In the genomic region with DNA sequence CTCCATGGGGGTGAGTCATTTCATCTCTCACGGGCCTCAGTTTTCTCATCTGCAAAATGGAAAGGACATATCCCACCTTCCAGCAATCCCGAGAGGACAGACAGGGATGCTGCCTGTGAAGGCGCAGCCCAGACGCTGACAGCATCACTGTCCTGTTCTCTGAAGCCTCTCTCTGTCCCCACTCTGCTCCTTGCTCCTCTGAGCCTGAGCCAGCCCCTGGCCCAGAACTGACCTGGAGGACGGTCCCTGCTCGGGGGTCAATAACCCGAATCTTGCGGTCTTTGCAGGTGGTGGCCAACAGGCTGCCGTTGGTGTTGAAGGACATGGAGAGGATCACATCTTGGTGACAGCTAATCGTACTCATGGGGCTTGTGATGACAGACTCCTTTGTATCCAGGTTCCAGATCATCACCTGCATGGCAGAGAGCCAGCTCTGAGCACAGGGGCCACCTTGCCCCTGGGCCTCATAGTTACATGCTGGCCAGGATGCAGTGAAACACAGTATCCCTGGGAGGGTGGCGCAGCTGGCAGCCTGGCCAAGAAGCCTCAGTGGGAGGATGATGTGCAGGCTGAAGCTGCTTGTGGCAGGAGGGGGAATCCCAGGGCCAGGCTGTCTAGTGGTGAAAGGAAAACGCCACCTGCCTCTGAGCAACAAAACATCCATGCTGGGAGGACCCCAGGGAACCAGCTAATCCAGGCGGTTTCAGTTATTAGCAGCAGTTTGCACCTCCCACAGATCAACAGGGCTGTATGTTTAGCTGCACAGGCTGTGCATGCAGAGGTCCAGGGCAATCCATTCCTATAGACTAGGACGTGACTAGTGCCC, we compare ENCODE assay signal across 1 cellular context.
TF ChIP-seq lines count a peak whose summit lies in the region.

No MANE protein-coding gene starts in this region.

TF ChIP-seq in K562, 482 proteins besides CTCF, POLR2A, EP300 and RAD21 (continued from another document):
- TF ChIP-seq ZNF280A (IDR thresholded peaks at IDR 0.05; ENCODE audit: low read depth, partially characterized antibody) (no peak), RB1 (IDR thresholded peaks at IDR 0.05; ENCODE audit: low read depth) (no peak)
TF ChIP-seq in K562: peak in this region for 1.
